10 cellular contexts compared by ENCODE assay signal in the genomic region with DNA sequence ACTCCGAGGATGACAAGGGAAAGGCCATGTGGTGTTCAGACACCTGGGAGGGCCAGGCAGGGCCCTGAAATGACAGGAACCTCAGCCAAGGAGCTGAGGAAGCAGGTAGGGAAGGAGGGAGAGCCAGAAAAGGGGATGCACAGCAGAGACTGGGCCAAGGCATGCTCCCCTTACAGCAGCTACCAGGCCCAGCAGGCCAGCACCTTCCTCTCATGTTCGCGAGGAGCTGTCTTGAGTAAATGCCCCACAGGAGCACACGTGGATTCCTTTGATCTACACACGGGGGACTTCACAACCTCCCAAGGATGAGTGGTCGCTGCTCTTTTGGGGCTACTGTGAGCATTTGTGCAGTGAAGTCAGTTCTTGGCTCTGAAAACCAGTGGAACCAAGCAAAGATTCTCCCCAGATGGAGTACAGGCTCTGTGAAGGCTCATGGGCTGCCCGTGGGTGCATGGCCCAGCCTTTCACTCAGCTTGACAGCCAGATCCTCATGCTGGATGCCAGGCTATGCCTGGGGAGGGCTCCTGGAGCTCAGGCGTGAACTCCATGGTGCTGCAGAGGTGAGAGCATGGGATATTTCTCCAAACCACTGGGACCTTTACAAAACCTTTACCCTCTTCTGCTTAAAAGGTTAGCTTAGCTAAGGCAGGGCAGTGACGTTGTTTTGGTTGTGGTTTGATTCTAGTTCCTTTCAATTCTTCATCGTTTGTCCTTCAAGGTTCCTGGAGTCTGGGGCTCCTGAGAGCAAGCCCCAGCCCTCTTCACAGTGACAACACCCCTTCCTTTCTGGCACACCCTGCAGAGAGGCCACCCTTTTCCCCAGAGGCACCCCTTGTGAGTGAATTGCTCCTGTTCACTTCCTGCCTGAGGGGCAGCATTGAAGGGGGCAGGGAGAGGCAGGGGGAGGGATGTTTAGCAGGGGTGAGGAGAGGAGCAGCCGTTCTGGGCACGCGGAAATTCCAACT.
A peak's percentile ranks its signal among the peaks of the same experiment; 100 is the strongest.
DNase-seq lines count a peak whose midpoint lies in the region; ATAC-seq and TF ChIP-seq lines count a peak whose summit lies in the region.
"Had no signal": no experiment of that assay in that cellular context is flagged by ENCODE, and none has a peak within 500 bp of the region (broad histone marks: within the 10 kb centered on the region; RNA-seq: fewer than 3 reads in every experiment).

No MANE protein-coding gene starts in this region.

- no peaks in the 10 kb centered on the region for H4K20me1 ChIP-seq in mammary epithelial cell (ENCODE audit: insufficient read depth, low read length)
- H4K20me1 ChIP-seq in PC-9 (ENCODE audit: insufficient read depth) = no peaks in the 10 kb centered on the region

- POLR2A ChIA-PET in PC-9 (lab: Charles Lee; ENCODE audit: unreplicated experiment) = no interaction called here

- no peaks in the 10 kb centered on the region for H3K36me3 ChIP-seq in esophagus muscularis mucosa
- H3K36me3 ChIP-seq in mammary epithelial cell (ENCODE audit: insufficient read depth, low read length) = no peaks in the 10 kb centered on the region
- H3K36me3 ChIP-seq in PC-9 (ENCODE audit: low read depth) = no peaks in the 10 kb centered on the region

- BruUV-seq in mammary epithelial cell (replicated peaks; lab: Mats Ljungman, UMichigan) (no TSS peak), PC-9 (replicated peaks; lab: Mats Ljungman, UMichigan) (no TSS peak)

- no peaks in the 10 kb centered on the region for H3K9me3 ChIP-seq in esophagus muscularis mucosa
- H3K9me3 ChIP-seq in mammary epithelial cell (replicated peaks; ENCODE audit: insufficient read depth, low read length) = no peaks in the 10 kb centered on the region
- H3K9me3 ChIP-seq in PC-9 (ENCODE audit: insufficient read depth, low read depth) = no peaks in the 10 kb centered on the region

- no peak overlapping the region for H3K4me3 ChIP-seq in esophagus muscularis mucosa
- H3K4me3 ChIP-seq in mammary epithelial cell (replicated peaks in 1 of 3; ENCODE audit: insufficient read depth in 1 of 3, low read depth in 2 of 3, low read length in 3 of 3) = no peak overlapping the region
- no peak overlapping the region for H3K4me3 ChIP-seq in PC-9
- H3K4me3 ChIP-seq: K562 had no signal

- intact Hi-C loops in esophagus muscularis mucosa (cut with DNase I) (no loop called here), mammary epithelial cell (cut with micrococcal nuclease) (no loop called here), PC-9 (cut with micrococcal nuclease; ENCODE audit: unreplicated experiment) (no loop called here)

- H3K4me2 ChIP-seq in mammary epithelial cell (ENCODE audit: insufficient read depth, low read depth, low read length) (no peak overlapping the region), PC-9 (no peak overlapping the region)

- CTCF ChIA-PET in mammary epithelial cell (lab: Charles Lee; ENCODE audit: low non-redundant PET) (no interaction called here), PC-9 (lab: Charles Lee) (no interaction called here)

- TF ChIP-seq CTCF in esophagus muscularis mucosa (IDR thresholded peaks at IDR 0.05) = no peak
- TF ChIP-seq CTCF in mammary epithelial cell (conservative IDR thresholded peaks at IDR 0.05 in 1 of 2, IDR thresholded peaks at IDR 0.05 in 1 of 2; ENCODE audit: extremely low read depth in 1 of 2, insufficient read depth in 1 of 2, low read depth in 1 of 2, low read length in 2 of 2) = no peak
- no peak for TF ChIP-seq CTCF in PC-9 (conservative IDR thresholded peaks at IDR 0.05)

- 40% methylated on average over 9 of the region's 13 CpGs for WGBS in esophagus muscularis mucosa
- WGBS in mammary epithelial cell (ENCODE audit: low coverage, missing lambda C conversion rate) = 65% methylated on average over 10 of the region's 13 CpGs

- peak; percentile 50 for ATAC-seq in GM18505 (IDR thresholded peaks at IDR 0.05; ENCODE audit: unreplicated experiment)
- peak; percentile 53 for ATAC-seq in GM21717 (IDR thresholded peaks at IDR 0.05; ENCODE audit: unreplicated experiment)
- ATAC-seq: K562 had no signal

- H3F3A ChIP-seq in PC-9 (ENCODE audit: insufficient read depth, low read depth) = no peaks in the 10 kb centered on the region

- DNase-seq in NCI-H1436 (lab: John Stamatoyannopoulos, UW) (peak; percentile 53), esophagus muscularis mucosa (ENCODE audit: extremely low spot score) (peak; percentile 82), GM19240 (ENCODE audit: insufficient read length, low spot score) (no peak), mammary epithelial cell (no peak), PC-9 (no peak), OCI-M1 (lab: John Stamatoyannopoulos, UW) (no peak)
- DNase-seq: H7 had no signal

- H3K27ac ChIP-seq in esophagus muscularis mucosa (replicated peaks in 1 of 4) = no peak overlapping the region
- H3K27ac ChIP-seq in mammary epithelial cell (ENCODE audit: insufficient read depth, low read depth, low read length) = no peak overlapping the region
- H3K27ac ChIP-seq in PC-9 = no peak overlapping the region

- no peaks in the 10 kb centered on the region for H3K79me2 ChIP-seq in mammary epithelial cell (ENCODE audit: insufficient read depth, low read length)
- no peaks in the 10 kb centered on the region for H3K79me2 ChIP-seq in PC-9 (ENCODE audit: low read depth)

- dilution Hi-C loops in mammary epithelial cell (cut with HindIII; ENCODE audit: low sequenced_read_pairs) = no loop called here

- H2AFZ ChIP-seq in mammary epithelial cell (ENCODE audit: low read depth, low read length) (no peak overlapping the region), PC-9 (no peak overlapping the region)

- H3K9ac ChIP-seq in mammary epithelial cell (ENCODE audit: insufficient read depth, low read length) = no peak overlapping the region

- in situ Hi-C loops in mammary epithelial cell (cut with MboI; ENCODE audit: low sequenced_read_pairs in 2 of 2) = no loop called here

- H3K4me1 ChIP-seq in esophagus muscularis mucosa (no peaks in the 10 kb centered on the region), mammary epithelial cell (ENCODE audit: insufficient read depth, low read length) (no peaks in the 10 kb centered on the region), PC-9 (replicated peaks; ENCODE audit: insufficient read depth) (no peaks in the 10 kb centered on the region)

- TF ChIP-seq EP300 in esophagus muscularis mucosa (IDR thresholded peaks at IDR 0.05) = no peak

- no peaks in the 10 kb centered on the region for H3K27me3 ChIP-seq in esophagus muscularis mucosa
- peaks cover 3% of the 10 kb centered on the region for H3K27me3 ChIP-seq in mammary epithelial cell (ENCODE audit: insufficient read depth, low read length)
- peaks cover 72% of the 10 kb centered on the region for H3K27me3 ChIP-seq in PC-9 (ENCODE audit: insufficient read depth, low read depth)

- TF ChIP-seq POLR2A in GM18505 (IDR thresholded peaks at IDR 0.05; ENCODE audit: borderline replicate concordance, extremely low read depth, insufficient read depth, insufficient read length) (no peak), esophagus muscularis mucosa (IDR thresholded peaks at IDR 0.05; ENCODE audit: low read depth) (no peak)

- H3K9me2 ChIP-seq in PC-9 (ENCODE audit: insufficient read depth) = no peaks in the 10 kb centered on the region

Comparison
In these comparisons a context has a peak if more than half of its experiments do, and no peak if none do; other contexts are left out.
1. DNase-seq: peak in NCI-H1436 (single experiment) and esophagus muscularis mucosa (single experiment); none in GM19240 (single experiment), mammary epithelial cell (single experiment), PC-9 (0 of 2) and OCI-M1 (single experiment).